7 cellular contexts compared by ENCODE assay signal in the genomic region with DNA sequence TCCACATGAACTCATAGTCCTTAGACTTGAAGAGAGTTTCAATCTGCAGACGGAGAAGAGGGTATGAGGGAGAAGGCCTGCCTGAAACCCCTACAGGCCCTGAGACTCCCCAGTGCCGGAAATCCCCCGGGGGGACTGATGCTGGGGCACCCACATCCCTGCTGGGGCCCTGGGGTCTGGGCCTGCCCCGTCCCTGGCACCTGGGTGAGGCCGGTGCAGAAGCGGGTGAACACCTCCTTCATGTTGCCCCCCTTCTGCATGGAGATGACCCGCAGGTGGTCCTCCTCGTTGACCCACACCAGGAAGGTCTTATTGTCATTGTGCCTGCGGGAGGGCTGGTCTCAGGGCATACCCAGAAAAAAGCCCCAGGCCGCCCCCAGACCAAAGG. TPM values are rescaled to one million over a fixed set of nuclear protein-coding genes. Genes with fewer than 3 reads are reported as not detected.
DNase-seq lines count a peak whose midpoint lies in the region; ATAC-seq, FAIRE-seq and TF ChIP-seq lines count a peak whose summit lies in the region.

No MANE protein-coding gene starts in this region.

- H3K4me3 ChIP-seq in HUES48 (ENCODE audit: low read depth, low read length) (peak overlapping the region; percentile 97; the same call in 1 of the 2 replicates), hepatocyte (peak overlapping the region; percentile 91), stomach (peak overlapping the region; percentile 60 to 80 (median 68)), HepG2 (replicated peaks in 1 of 3; ENCODE audit: insufficient read depth in 1 of 3, low read depth in 2 of 3, low read length in 3 of 3) (no peak overlapping the region; a peak in 1 of 6 replicates)

- POLR2A ChIA-PET in activated CD8-positive, alpha-beta T cell treated with anti-CD3 and anti-CD28 coated beads, Interleukin-2, amount 10 ng/mL, durations not matched to agents 7 days and 5 days (lab: Charles Lee), result no interaction called here
- POLR2A ChIA-PET in HepG2 (lab: Yijun Ruan, JAX), result interaction anchor here (0.6 kb wide), 1 partner anchor 9 kb away, joined by 3 read pairs; the partner anchor contains the start of gene TRMT61A

- peaks cover 18% of the 10 kb centered on the region for H3K36me3 ChIP-seq in HUES48 (ENCODE audit: control insufficient read depth, insufficient read depth, low read length)
- no peaks in the 10 kb centered on the region for H3K36me3 ChIP-seq in hepatocyte (replicated peaks; ENCODE audit: insufficient read depth, low read depth)
- peaks cover 6 to 13% (median 7%) of the 10 kb centered on the region in 4 donors for H3K36me3 ChIP-seq in stomach
- peaks cover 0 to 10% of the 10 kb centered on the region in 2 experiments; a peak in 3 of 5 replicates for H3K36me3 ChIP-seq in HepG2 (replicated peaks in 1 of 2; ENCODE audit: control insufficient read depth in 1 of 2, insufficient read depth in 2 of 2, low read length in 2 of 2)

- no peak overlapping the region for H2AFZ ChIP-seq in hepatocyte
- no peak overlapping the region for H2AFZ ChIP-seq in HepG2 (ENCODE audit: low read length)

- H4K20me1 ChIP-seq in hepatocyte (ENCODE audit: insufficient read depth, poor library complexity, severe bottlenecking) (peaks cover 27% of the 10 kb centered on the region), HepG2 (ENCODE audit: insufficient read depth, low read length) (no peaks in the 10 kb centered on the region)

- H3K79me2 ChIP-seq in hepatocyte (peaks cover 25% of the 10 kb centered on the region), HepG2 (ENCODE audit: insufficient read depth, low read length) (peaks cover 4% of the 10 kb centered on the region)

- no peaks in the 10 kb centered on the region for H3K36me3 Mint-ChIP-seq in activated CD8-positive, alpha-beta T cell treated with anti-CD3 and anti-CD28 coated beads, Interleukin-2, amount 10 ng/mL, durations not matched to agents 7 days and 5 days (ENCODE audit: low read depth)

- no peak for DNase-seq in activated CD8-positive, alpha-beta T cell treated with anti-CD3 and anti-CD28 coated beads, Interleukin-2, amount 10 ng/mL, durations not matched to agents 7 days and 5 days
- peak; percentile 8 for DNase-seq in hepatocyte (ENCODE audit: low spot score)
- DNase-seq in stomach, result no peak
- no peak for DNase-seq in HCEC 1CT
- DNase-seq in SKM-1 treated with dmso at 0.1 percent for 144 hours (lab: John Stamatoyannopoulos, UW; ENCODE audit: unreplicated experiment), result no peak
- DNase-seq in HepG2 (ENCODE audit: low spot score), result no peak

- peaks cover 21% of the 10 kb centered on the region for H3K27me3 ChIP-seq in HUES48 (ENCODE audit: control insufficient read depth, insufficient read depth, low read length)
- peaks cover 4% of the 10 kb centered on the region for H3K27me3 ChIP-seq in hepatocyte
- H3K27me3 ChIP-seq in stomach, result peaks cover 0 to 33% (median 20%) of the 10 kb centered on the region in 3 donors
- H3K27me3 ChIP-seq in HepG2 (ENCODE audit: control insufficient read depth in 1 of 2, insufficient read depth in 2 of 2, low read length in 2 of 2), result no peaks in the 10 kb centered on the region

- H3K4me3 Mint-ChIP-seq in activated CD8-positive, alpha-beta T cell treated with anti-CD3 and anti-CD28 coated beads, Interleukin-2, amount 10 ng/mL, durations not matched to agents 7 days and 5 days, result peak overlapping the region; percentile 40

- no peak for TF ChIP-seq CTCF in hepatocyte (IDR thresholded peaks at IDR 0.05; ENCODE audit: poor library complexity)
- no peak for TF ChIP-seq CTCF in stomach (IDR thresholded peaks at IDR 0.05)
- no peak for TF ChIP-seq CTCF in HepG2 (CRISPR knock-in tag; IDR thresholded peaks at IDR 0.05)

- H3K27ac Mint-ChIP-seq in activated CD8-positive, alpha-beta T cell treated with anti-CD3 and anti-CD28 coated beads, Interleukin-2, amount 10 ng/mL, durations not matched to agents 7 days and 5 days, result no peak overlapping the region

- TF ChIP-seq RAD21 in HepG2 (CRISPR knock-in tag; IDR thresholded peaks at IDR 0.05), result no peak

- TF ChIP-seq EP300 in stomach (IDR thresholded peaks at IDR 0.05) (no peak), HepG2 (IDR thresholded peaks at IDR 0.05; ENCODE audit: low read depth in 2 of 2, low read length in 2 of 2) (no peak), HepG2 (CRISPR knock-in tag; IDR thresholded peaks at IDR 0.05; ENCODE audit: borderline replicate concordance) (no peak)

- in situ Hi-C loops in HepG2 (cut with HindIII; ENCODE audit: extremely low pct_ligation_motif_present, low pct_unique_long_range_greater_than_20kb), result no loop called here

- intact Hi-C loops in stomach (cut with DNase I; ENCODE audit: low total_unique reads) (no loop called here), HepG2 (cut with micrococcal nuclease; ENCODE audit: unreplicated experiment) (no loop called here)

- H3K4me1 ChIP-seq in HUES48 (ENCODE audit: control insufficient read depth, insufficient read depth, low read length) (peaks cover 23% of the 10 kb centered on the region; the same call in 1 of the 2 replicates), hepatocyte (ENCODE audit: insufficient read depth) (peaks cover 47% of the 10 kb centered on the region), stomach (peaks cover 53 to 78% (median 69%) of the 10 kb centered on the region in 4 donors), HepG2 (ENCODE audit: insufficient read depth, low read length) (peaks cover 57% of the 10 kb centered on the region)

- no peaks in the 10 kb centered on the region for H3K9me3 ChIP-seq in HUES48 (ENCODE audit: control insufficient read depth, insufficient read depth, low read length)
- no peaks in the 10 kb centered on the region for H3K9me3 ChIP-seq in hepatocyte (ENCODE audit: low read depth)
- no peaks in the 10 kb centered on the region for H3K9me3 ChIP-seq in stomach
- H3K9me3 ChIP-seq in HepG2 (ENCODE audit: low read length), result no peaks in the 10 kb centered on the region

- FAIRE-seq in HepG2 (lab: Jason Lieb, UNC), result no peak

- H3K9me2 ChIP-seq in hepatocyte (replicated peaks; ENCODE audit: insufficient read depth), result no peaks in the 10 kb centered on the region

- CTCF ChIA-PET in activated CD8-positive, alpha-beta T cell treated with anti-CD3 and anti-CD28 coated beads, Interleukin-2, amount 10 ng/mL, durations not matched to agents 7 days and 5 days (lab: Charles Lee), result interaction anchor here (1.0 to 2.3 kb wide), 5 partner anchors 9 to 37 kb away, joined by 3 to 9 read pairs (median 5); no protein-coding TSS in a partner anchor
- CTCF ChIA-PET in HepG2 (lab: Yijun Ruan, JAX; ENCODE audit: low intra/inter-chr PET ratio, low total read pairs), result interaction anchor here (3.0 kb wide), 1 partner anchor 26 kb away, joined by 38 read pairs; no protein-coding TSS in a partner anchor

- no TSS peak for BruUV-seq in HepG2 (replicated peaks; lab: Mats Ljungman, UMichigan)

- H3K27ac ChIP-seq in HUES48 (ENCODE audit: low read depth, low read length) (peak overlapping the region; percentile 76), hepatocyte (peak overlapping the region; percentile 90), stomach (peak overlapping the region; percentile 75 to 94 (median 91)), HepG2 (ENCODE audit: extremely low read length, insufficient read depth, low read length) (no peak overlapping the region)

- TF ChIP-seq POLR2A in stomach (IDR thresholded peaks at IDR 0.05) (no peak), HepG2 (IDR thresholded peaks at IDR 0.05; ENCODE audit: insufficient read depth in 1 of 2, low read depth in 2 of 2, low read length in 2 of 2) (no peak)

- H3K27me3 Mint-ChIP-seq in activated CD8-positive, alpha-beta T cell treated with anti-CD3 and anti-CD28 coated beads, Interleukin-2, amount 10 ng/mL, durations not matched to agents 7 days and 5 days (ENCODE audit: low read depth), result peaks cover 12% of the 10 kb centered on the region

- H3K9ac ChIP-seq in HUES48 (ENCODE audit: low read depth, low read length) (no peak overlapping the region), HepG2 (ENCODE audit: insufficient read depth, low read depth, low read length) (no peak overlapping the region)

- no peaks in the 10 kb centered on the region for H3K9me3 Mint-ChIP-seq in activated CD8-positive, alpha-beta T cell treated with anti-CD3 and anti-CD28 coated beads, Interleukin-2, amount 10 ng/mL, durations not matched to agents 7 days and 5 days (ENCODE audit: insufficient read depth)

- peaks cover 17% of the 10 kb centered on the region for H3K4me1 Mint-ChIP-seq in activated CD8-positive, alpha-beta T cell treated with anti-CD3 and anti-CD28 coated beads, Interleukin-2, amount 10 ng/mL, durations not matched to agents 7 days and 5 days (ENCODE audit: low read depth)

- ATAC-seq in activated CD8-positive, alpha-beta T cell treated with anti-CD3 and anti-CD28 coated beads, Interleukin-2, amount 10 ng/mL, durations not matched to agents 7 days and 5 days, result no peak
- no peak for ATAC-seq in HepG2

- 75% methylated on average over 10 of the region's 10 CpGs for WGBS in hepatocyte (ENCODE audit: low lambda C conversion rate, missing lambda C conversion rate)
- 36 to 89% (median 45%) methylated on average over 3 to 10 of the region's 10 CpGs for WGBS in stomach, 5 donors
- WGBS in HepG2 (ENCODE audit: low lambda C conversion rate), result 95% methylated on average over 4 of the region's 10 CpGs

- H3K4me2 ChIP-seq in hepatocyte (peak overlapping the region; percentile 100), HepG2 (ENCODE audit: low read depth, low read length) (no peak overlapping the region)

RNA-seq across cellular contexts. Expression of gene CKB, which starts 2.4 kb away (rescaled TPM):
- total RNA-seq in activated CD8-positive, alpha-beta T cell treated with anti-CD3 and anti-CD28 coated beads, Interleukin-2, amount 10 ng/mL, durations not matched to agents 7 days and 5 days, result 1 to 10 TPM; 2.2 to 2.7 TPM
- total RNA-seq in hepatocyte, result 523 and 682 TPM in 2 replicates
- 2,788 and 2,829 TPM in 2 replicates for polyA plus RNA-seq in hepatocyte
- 1,000 to 10,000 TPM in 1 of 5 donors, 100 to 1,000 TPM in 4; 216 to 1,146 (median 643) TPM for total RNA-seq in stomach
- polyA plus RNA-seq in stomach, result 1,000 to 10,000 TPM in 1 of 3 donors, 100 to 1,000 TPM in 2; 778 to 1,091 (median 976) TPM
- total RNA-seq in HepG2 (2016; rRNA removed; fragmentation: Illumina TruSeq; extraction: Trizol), result 82.3 and 92.4 TPM in 2 replicates
- 35.0 and 38.6 TPM in 2 replicates for total RNA-seq in HepG2 (2016; cell fraction: cytosol; rRNA removed; fragmentation: Illumina TruSeq; extraction: Trizol; ENCODE audit: low read depth)
- total RNA-seq in HepG2 (2016; cell fraction: insoluble cytoplasmic fraction; rRNA removed; fragmentation: Illumina TruSeq; extraction: Trizol), result 77.0 and 90.7 TPM in 2 replicates
- total RNA-seq in HepG2 (2016; cell fraction: membrane; rRNA removed; fragmentation: Illumina TruSeq; extraction: Trizol), result 39.1 and 44.5 TPM in 2 replicates
- total RNA-seq in HepG2 (2016; cell fraction: nucleus; rRNA removed; fragmentation: Illumina TruSeq; extraction: Trizol), result 55.0 and 62.1 TPM in 2 replicates
- polyA plus RNA-seq in HepG2 (2011; rRNA removed), result 179 and 217 TPM in 2 replicates
- polyA plus RNA-seq in HepG2 (2011; cell fraction: cytosol; rRNA removed), result 94.2 and 257 TPM in 2 replicates
- polyA plus RNA-seq in HepG2 (2011; cell fraction: nucleus; rRNA removed), result 634 and 1,191 TPM in 2 replicates
- 136 and 210 TPM in 2 replicates for polyA plus RNA-seq in HepG2 (2012)
- 60.2 and 68.2 TPM in 2 replicates for polyA plus RNA-seq in HepG2 (2016; cell fraction: cytosol; fragmentation: Illumina TruSeq; extraction: Trizol; ENCODE audit: low read depth)
- polyA plus RNA-seq in HepG2 (2016; cell fraction: insoluble cytoplasmic fraction; fragmentation: Illumina TruSeq; extraction: Trizol; ENCODE audit: low read depth), result 156 and 198 TPM in 2 replicates
- 60.4 and 60.5 TPM in 2 replicates for polyA plus RNA-seq in HepG2 (2016; cell fraction: membrane; fragmentation: Illumina TruSeq; extraction: Trizol; ENCODE audit: low read depth)
- polyA plus RNA-seq in HepG2 (2016; cell fraction: nucleus; fragmentation: Illumina TruSeq; extraction: Trizol; ENCODE audit: insufficient read depth, low read depth), result 164 and 170 TPM in 2 replicates
- polyA minus RNA-seq in HepG2 (2011; rRNA and poly(A)+ RNA removed; ENCODE audit: low replicate concordance), result 111 and 125 TPM in 2 replicates
- polyA minus RNA-seq in HepG2 (2011; cell fraction: cytosol; rRNA and poly(A)+ RNA removed), result 96.8 and 156 TPM in 2 replicates
- polyA minus RNA-seq in HepG2 (2011; cell fraction: nucleus; rRNA and poly(A)+ RNA removed), result 34.2 and 39.0 TPM in 2 replicates

RNA-seq across cellular contexts. Expression of gene TRMT61A, which starts 8.7 kb away (rescaled TPM):
- total RNA-seq in activated CD8-positive, alpha-beta T cell treated with anti-CD3 and anti-CD28 coated beads, Interleukin-2, amount 10 ng/mL, durations not matched to agents 7 days and 5 days, result 1 to 10 TPM; 8.5 to 8.8 TPM
- total RNA-seq in hepatocyte (8.2 and 8.9 TPM in 2 replicates), stomach (10 to 100 TPM in 4 of 5 donors, 1 to 10 TPM in 1; 5.5 to 39.7 (median 18.5) TPM), HepG2 (2016; rRNA removed; fragmentation: Illumina TruSeq; extraction: Trizol) (12.2 and 13.6 TPM in 2 replicates)
- polyA plus RNA-seq in hepatocyte (13.2 and 15.0 TPM in 2 replicates), stomach (10 to 100 TPM in 2 of 3 donors, 1 to 10 TPM in 1; 9.0 to 16.9 (median 14.8) TPM), HepG2 (2011; rRNA removed) (6.5 and 9.8 TPM in 2 replicates)
- 4.0 and 5.2 TPM in 2 replicates for total RNA-seq in HepG2 (2016; cell fraction: cytosol; rRNA removed; fragmentation: Illumina TruSeq; extraction: Trizol; ENCODE audit: low read depth)
- total RNA-seq in HepG2 (2016; cell fraction: insoluble cytoplasmic fraction; rRNA removed; fragmentation: Illumina TruSeq; extraction: Trizol), result 12.4 and 14.5 TPM in 2 replicates
- 8.3 and 9.6 TPM in 2 replicates for total RNA-seq in HepG2 (2016; cell fraction: membrane; rRNA removed; fragmentation: Illumina TruSeq; extraction: Trizol)
- 10.4 and 11.7 TPM in 2 replicates for total RNA-seq in HepG2 (2016; cell fraction: nucleus; rRNA removed; fragmentation: Illumina TruSeq; extraction: Trizol)
- polyA plus RNA-seq in HepG2 (2011; cell fraction: cytosol; rRNA removed), result 6.4 and 11.5 TPM in 2 replicates
- 26.1 and 31.2 TPM in 2 replicates for polyA plus RNA-seq in HepG2 (2011; cell fraction: nucleus; rRNA removed)
- 4.0 and 8.4 TPM in 2 replicates for polyA plus RNA-seq in HepG2 (2012)
- 3.9 and 4.4 TPM in 2 replicates for polyA plus RNA-seq in HepG2 (2016; cell fraction: cytosol; fragmentation: Illumina TruSeq; extraction: Trizol; ENCODE audit: low read depth)
- 12.0 and 13.1 TPM in 2 replicates for polyA plus RNA-seq in HepG2 (2016; cell fraction: insoluble cytoplasmic fraction; fragmentation: Illumina TruSeq; extraction: Trizol; ENCODE audit: low read depth)
- 6.7 and 7.2 TPM in 2 replicates for polyA plus RNA-seq in HepG2 (2016; cell fraction: membrane; fragmentation: Illumina TruSeq; extraction: Trizol; ENCODE audit: low read depth)
- polyA plus RNA-seq in HepG2 (2016; cell fraction: nucleus; fragmentation: Illumina TruSeq; extraction: Trizol; ENCODE audit: insufficient read depth, low read depth), result 13.5 and 14.3 TPM in 2 replicates
- polyA minus RNA-seq in HepG2 (2011; rRNA and poly(A)+ RNA removed; ENCODE audit: low replicate concordance), result 14.6 and 19.9 TPM in 2 replicates
- 4.6 and 4.7 TPM in 2 replicates for polyA minus RNA-seq in HepG2 (2011; cell fraction: cytosol; rRNA and poly(A)+ RNA removed)
- 15.8 and 16.6 TPM in 2 replicates for polyA minus RNA-seq in HepG2 (2011; cell fraction: nucleus; rRNA and poly(A)+ RNA removed)

RNA-seq across cellular contexts. Expression of gene BAG5, which starts 42.2 kb away (rescaled TPM):
- 10 to 100 TPM; 31.1 to 33.2 TPM for total RNA-seq in activated CD8-positive, alpha-beta T cell treated with anti-CD3 and anti-CD28 coated beads, Interleukin-2, amount 10 ng/mL, durations not matched to agents 7 days and 5 days
- 25.8 and 27.4 TPM in 2 replicates for total RNA-seq in hepatocyte
- polyA plus RNA-seq in hepatocyte, result 11.7 and 13.9 TPM in 2 replicates
- 100 to 1,000 TPM in 1 of 5 donors, 10 to 100 TPM in 3, 1 to 10 TPM in 1; 4.3 to 207 (median 24.3) TPM for total RNA-seq in stomach
- 10 to 100 TPM in 2 of 3 donors, 1 to 10 TPM in 1; 7.5 to 11.6 (median 10.8) TPM for polyA plus RNA-seq in stomach
- total RNA-seq in HepG2 (2016; rRNA removed; fragmentation: Illumina TruSeq; extraction: Trizol), result 21.0 and 34.8 TPM in 2 replicates
- total RNA-seq in HepG2 (2016; cell fraction: cytosol; rRNA removed; fragmentation: Illumina TruSeq; extraction: Trizol; ENCODE audit: low read depth), result 2.3 and 2.5 TPM in 2 replicates
- total RNA-seq in HepG2 (2016; cell fraction: insoluble cytoplasmic fraction; rRNA removed; fragmentation: Illumina TruSeq; extraction: Trizol), result 21.9 and 34.1 TPM in 2 replicates
- 11.4 and 14.2 TPM in 2 replicates for total RNA-seq in HepG2 (2016; cell fraction: membrane; rRNA removed; fragmentation: Illumina TruSeq; extraction: Trizol)
- 14.8 and 16.2 TPM in 2 replicates for total RNA-seq in HepG2 (2016; cell fraction: nucleus; rRNA removed; fragmentation: Illumina TruSeq; extraction: Trizol)
- polyA plus RNA-seq in HepG2 (2011; rRNA removed), result 3.0 and 3.5 TPM in 2 replicates
- 2.5 and 3.9 TPM in 2 replicates for polyA plus RNA-seq in HepG2 (2011; cell fraction: cytosol; rRNA removed)
- 3.3 and 3.7 TPM in 2 replicates for polyA plus RNA-seq in HepG2 (2011; cell fraction: nucleus; rRNA removed)
- polyA plus RNA-seq in HepG2 (2012), result 7.9 and 9.3 TPM in 2 replicates
- 1.0 and 1.3 TPM in 2 replicates for polyA plus RNA-seq in HepG2 (2016; cell fraction: cytosol; fragmentation: Illumina TruSeq; extraction: Trizol; ENCODE audit: low read depth)
- polyA plus RNA-seq in HepG2 (2016; cell fraction: insoluble cytoplasmic fraction; fragmentation: Illumina TruSeq; extraction: Trizol; ENCODE audit: low read depth), result 16.8 and 20.0 TPM in 2 replicates
- polyA plus RNA-seq in HepG2 (2016; cell fraction: membrane; fragmentation: Illumina TruSeq; extraction: Trizol; ENCODE audit: low read depth), result 5.3 and 6.2 TPM in 2 replicates
- polyA plus RNA-seq in HepG2 (2016; cell fraction: nucleus; fragmentation: Illumina TruSeq; extraction: Trizol; ENCODE audit: insufficient read depth, low read depth), result 13.8 and 14.6 TPM in 2 replicates
- 5.3 and 11.8 TPM in 2 replicates for polyA minus RNA-seq in HepG2 (2011; rRNA and poly(A)+ RNA removed; ENCODE audit: low replicate concordance)
- 7.2 and 8.6 TPM in 2 replicates for polyA minus RNA-seq in HepG2 (2011; cell fraction: cytosol; rRNA and poly(A)+ RNA removed)
- 9.8 and 9.9 TPM in 2 replicates for polyA minus RNA-seq in HepG2 (2011; cell fraction: nucleus; rRNA and poly(A)+ RNA removed)

RNA-seq across cellular contexts. Expression of gene COA8, which starts 42.5 kb away (rescaled TPM):
- 10 to 100 TPM; 28.3 to 34.3 TPM for total RNA-seq in activated CD8-positive, alpha-beta T cell treated with anti-CD3 and anti-CD28 coated beads, Interleukin-2, amount 10 ng/mL, durations not matched to agents 7 days and 5 days
- 58.7 and 59.1 TPM in 2 replicates for total RNA-seq in hepatocyte
- 68.2 and 71.5 TPM in 2 replicates for polyA plus RNA-seq in hepatocyte
- 10 to 100 TPM in 3 of 5 donors, 1 to 10 TPM in 2; 6.4 to 21.4 (median 14.9) TPM for total RNA-seq in stomach
- polyA plus RNA-seq in stomach, result 10 to 100 TPM; 42.8 to 96.5 (median 48.4) TPM
- total RNA-seq in HepG2 (2016; rRNA removed; fragmentation: Illumina TruSeq; extraction: Trizol), result 25.1 and 25.2 TPM in 2 replicates
- 29.4 and 38.9 TPM in 2 replicates for total RNA-seq in HepG2 (2016; cell fraction: cytosol; rRNA removed; fragmentation: Illumina TruSeq; extraction: Trizol; ENCODE audit: low read depth)
- 25.7 and 29.2 TPM in 2 replicates for total RNA-seq in HepG2 (2016; cell fraction: insoluble cytoplasmic fraction; rRNA removed; fragmentation: Illumina TruSeq; extraction: Trizol)
- total RNA-seq in HepG2 (2016; cell fraction: membrane; rRNA removed; fragmentation: Illumina TruSeq; extraction: Trizol), result 46.6 and 48.0 TPM in 2 replicates
- total RNA-seq in HepG2 (2016; cell fraction: nucleus; rRNA removed; fragmentation: Illumina TruSeq; extraction: Trizol), result 11.0 and 15.0 TPM in 2 replicates
- 10.9 and 14.0 TPM in 2 replicates for polyA plus RNA-seq in HepG2 (2011; rRNA removed)
- 10.2 and 14.5 TPM in 2 replicates for polyA plus RNA-seq in HepG2 (2011; cell fraction: cytosol; rRNA removed)
- 2.6 and 3.1 TPM in 2 replicates for polyA plus RNA-seq in HepG2 (2011; cell fraction: nucleus; rRNA removed)
- 25.7 and 32.6 TPM in 2 replicates for polyA plus RNA-seq in HepG2 (2012)
- polyA plus RNA-seq in HepG2 (2016; cell fraction: cytosol; fragmentation: Illumina TruSeq; extraction: Trizol; ENCODE audit: low read depth), result 63.7 and 73.8 TPM in 2 replicates
- polyA plus RNA-seq in HepG2 (2016; cell fraction: insoluble cytoplasmic fraction; fragmentation: Illumina TruSeq; extraction: Trizol; ENCODE audit: low read depth), result 33.7 and 39.8 TPM in 2 replicates
- 52.0 and 59.9 TPM in 2 replicates for polyA plus RNA-seq in HepG2 (2016; cell fraction: membrane; fragmentation: Illumina TruSeq; extraction: Trizol; ENCODE audit: low read depth)
- polyA plus RNA-seq in HepG2 (2016; cell fraction: nucleus; fragmentation: Illumina TruSeq; extraction: Trizol; ENCODE audit: insufficient read depth, low read depth), result 21.5 and 21.7 TPM in 2 replicates
- polyA minus RNA-seq in HepG2 (2011; rRNA and poly(A)+ RNA removed; ENCODE audit: low replicate concordance), result 4.7 and 5.1 TPM in 2 replicates
- polyA minus RNA-seq in HepG2 (2011; cell fraction: cytosol; rRNA and poly(A)+ RNA removed), result 3.6 and 6.4 TPM in 2 replicates
- polyA minus RNA-seq in HepG2 (2011; cell fraction: nucleus; rRNA and poly(A)+ RNA removed), result 10.1 and 11.3 TPM in 2 replicates

Comparison
In these comparisons a context has a peak if more than half of its experiments do, and no peak if none do; other contexts are left out.
1. H3K4me3 ChIP-seq: peak in HUES48 (single experiment), hepatocyte (single experiment) and stomach (4 of 4); none in HepG2 (0 of 3).
2. RNA of gene CKB, which starts 2.4 kb away (total RNA-seq): 523 to 682 TPM in hepatocyte, 216 to 1,146 TPM in stomach and 35.0 to 92.4 TPM in HepG2; 2.2 to 2.7 TPM in activated CD8-positive, alpha-beta T cell treated with anti-CD3 and anti-CD28 coated beads, Interleukin-2, amount 10 ng/mL, durations not matched to agents 7 days and 5 days; every median in the first group is over 4 times any median in the second.